7 cellular contexts compared by ENCODE assay signal in genomic region chr6:155334073-155334472, GRCh38. TPM values are rescaled to one million over a fixed set of nuclear protein-coding genes. Genes with fewer than 3 reads are reported as not detected.
DNase-seq lines count a peak whose midpoint lies in the region; ATAC-seq and TF ChIP-seq lines count a peak whose summit lies in the region.
"Not testable (repeated sequence)": the region's sequence is repeated elsewhere in the genome, so short reads cannot be mapped to it uniquely, and the experiment has no call there.

No MANE protein-coding gene starts in this region.

- peak overlapping the region; percentile 81 for H2BK5ac ChIP-seq in IMR-90 (ENCODE audit: low read depth, low read length, poor library complexity, severe bottlenecking)

- H3K18ac ChIP-seq in IMR-90 (ENCODE audit: low read depth, low read length): peak overlapping the region; percentile 4; the same call in 1 of the 2 replicates

- not testable (repeated sequence) for H3K56ac ChIP-seq in IMR-90 (ENCODE audit: extremely low read depth, insufficient read depth, low read length)

- H4K20me1 ChIP-seq in IMR-90 (ENCODE audit: insufficient read depth, low read length): not testable (repeated sequence)

- H3K4me3 ChIP-seq in Caco-2 (ENCODE audit: low read depth, low read length); IMR-90 (ENCODE audit: insufficient read depth, low read depth, low read length): not testable (repeated sequence)

- peak overlapping the region; percentile 59; the same call in 1 of the 2 replicates for H2AK5ac ChIP-seq in IMR-90 (ENCODE audit: low read depth, low read length)

- H3K23ac ChIP-seq in IMR-90 (ENCODE audit: low read depth, low read length): not testable (repeated sequence)

- not testable (repeated sequence) for H3K9me1 ChIP-seq in IMR-90 (ENCODE audit: insufficient read depth, low read length)

- H3K4me1 Mint-ChIP-seq in Caco-2 (ENCODE audit: low read depth, unreplicated experiment): peaks cover 39% of the 10 kb centered on the region
- peaks cover 42% of the 10 kb centered on the region for H3K4me1 Mint-ChIP-seq in activated CD4-positive, alpha-beta T cell treated with anti-CD3 and anti-CD28 coated beads, Interleukin-2, amount 10 ng/mL, durations not matched to agents 24 days and 14 days
- peaks cover 46% of the 10 kb centered on the region for H3K4me1 Mint-ChIP-seq in activated naive CD4-positive, alpha-beta T cell treated with anti-CD3 and anti-CD28 coated beads, Interleukin-2, amount 10 ng/mL, durations not matched to agents 7 days and 5 days
- H3K4me1 Mint-ChIP-seq in naive B cell: peaks cover 19 to 38% (median 33%) of the 10 kb centered on the region in 3 donors

- dilution Hi-C loops in IMR-90 (cut with HindIII; ENCODE audit: low sequenced_read_pairs, unreplicated experiment): not testable (repeated sequence)

- not testable (repeated sequence) for H3K9ac ChIP-seq in IMR-90 (ENCODE audit: low read depth, low read length)

- H3K14ac ChIP-seq in IMR-90 (replicated peaks; ENCODE audit: low read depth, low read length): peak overlapping the region; percentile 70; the same call in 1 of the 2 replicates

- H2BK15ac ChIP-seq in IMR-90 (ENCODE audit: low read depth, low read length): 0 out of 3 replicates have a peak overlapping the region, but pooled peaks have one; percentile 42

- peak overlapping the region; percentile 56; the same call in 1 of the 2 replicates for H2BK120ac ChIP-seq in IMR-90 (ENCODE audit: low read depth, low read length)

- H3K9me3 Mint-ChIP-seq in Caco-2 (ENCODE audit: unreplicated experiment): peaks cover 51% of the 10 kb centered on the region
- H3K9me3 Mint-ChIP-seq in activated CD4-positive, alpha-beta T cell treated with anti-CD3 and anti-CD28 coated beads, Interleukin-2, amount 10 ng/mL, durations not matched to agents 24 days and 14 days: peaks cover 35% of the 10 kb centered on the region
- peaks cover 25% of the 10 kb centered on the region for H3K9me3 Mint-ChIP-seq in activated naive CD4-positive, alpha-beta T cell treated with anti-CD3 and anti-CD28 coated beads, Interleukin-2, amount 10 ng/mL, durations not matched to agents 7 days and 5 days
- peaks cover 5 to 16% (median 8%) of the 10 kb centered on the region in 7 donors for H3K9me3 Mint-ChIP-seq in naive B cell

- not testable (repeated sequence) for H3K27me3 ChIP-seq in Caco-2 (replicated peaks; ENCODE audit: control insufficient read depth, insufficient read depth, low read length); IMR-90 (ENCODE audit: control insufficient read depth, insufficient read depth, low read length)

- TF ChIP-seq CTCF in Caco-2 (IDR thresholded peaks at IDR 0.05; ENCODE audit: insufficient read depth in 1 of 2, low read depth in 1 of 2, low read length in 1 of 2, severe bottlenecking in 1 of 2, unreplicated experiment in 1 of 2); IMR-90 (conservative IDR thresholded peaks at IDR 0.05; ENCODE audit: low read depth, low read length): not testable (repeated sequence)

- not testable (repeated sequence) for H3K27ac ChIP-seq in IMR-90 (ENCODE audit: insufficient read depth, low read length)

- H3K4ac ChIP-seq in IMR-90 (ENCODE audit: low read depth, low read length): peak overlapping the region; percentile 57; the same call in 1 of the 2 replicates

- H3K36me3 Mint-ChIP-seq in Caco-2 (ENCODE audit: insufficient read depth, unreplicated experiment): peaks cover 27% of the 10 kb centered on the region
- peaks cover 21% of the 10 kb centered on the region for H3K36me3 Mint-ChIP-seq in activated CD4-positive, alpha-beta T cell treated with anti-CD3 and anti-CD28 coated beads, Interleukin-2, amount 10 ng/mL, durations not matched to agents 24 days and 14 days (ENCODE audit: low read depth)
- peaks cover 25% of the 10 kb centered on the region for H3K36me3 Mint-ChIP-seq in activated naive CD4-positive, alpha-beta T cell treated with anti-CD3 and anti-CD28 coated beads, Interleukin-2, amount 10 ng/mL, durations not matched to agents 7 days and 5 days
- not testable (repeated sequence) for H3K36me3 Mint-ChIP-seq in naive B cell

- peak; percentile 21 for ATAC-seq in GM19035 (IDR thresholded peaks at IDR 0.05; ENCODE audit: unreplicated experiment)
- ATAC-seq in HG02610 (IDR thresholded peaks at IDR 0.05; ENCODE audit: unreplicated experiment): peak; percentile 10
- not testable (repeated sequence) for ATAC-seq in IMR-90 (ENCODE audit: low read depth); naive B cell (ENCODE audit: low read depth in 2 of 2)

- peaks cover 21% of the 10 kb centered on the region for H3K9me3 ChIP-seq in Caco-2
- not testable (repeated sequence) for H3K9me3 ChIP-seq in IMR-90 (ENCODE audit: control insufficient read depth, insufficient read depth, low read length)

- H3K27ac Mint-ChIP-seq in Caco-2 (ENCODE audit: unreplicated experiment) (peak overlapping the region; percentile 12), naive B cell (peak overlapping the region in 4 of 6 donors; percentile 69 to 89 (median 79))
- peak overlapping the region; percentile 72 for H3K27ac Mint-ChIP-seq in activated CD4-positive, alpha-beta T cell treated with anti-CD3 and anti-CD28 coated beads, Interleukin-2, amount 10 ng/mL, durations not matched to agents 24 days and 14 days
- H3K27ac Mint-ChIP-seq in activated naive CD4-positive, alpha-beta T cell treated with anti-CD3 and anti-CD28 coated beads, Interleukin-2, amount 10 ng/mL, durations not matched to agents 7 days and 5 days: peak overlapping the region; percentile 72

- H3K4me3 Mint-ChIP-seq in Caco-2 (ENCODE audit: unreplicated experiment); activated naive CD4-positive, alpha-beta T cell treated with anti-CD3 and anti-CD28 coated beads, Interleukin-2, amount 10 ng/mL, durations not matched to agents 7 days and 5 days: not testable (repeated sequence)
- H3K4me3 Mint-ChIP-seq in activated CD4-positive, alpha-beta T cell treated with anti-CD3 and anti-CD28 coated beads, Interleukin-2, amount 10 ng/mL, durations not matched to agents 24 days and 14 days: peak overlapping the region; percentile 61
- H3K4me3 Mint-ChIP-seq in naive B cell: peak overlapping the region in 4 of 8 donors; percentile 40 to 77 (median 72)

- not testable (repeated sequence) for TF ChIP-seq POLR2A in IMR-90 (IDR thresholded peaks at IDR 0.05; ENCODE audit: low read depth, low read length)

- BruUV-seq in Caco-2 (replicated peaks; lab: Mats Ljungman, UMichigan); IMR-90 (replicated peaks; lab: Mats Ljungman, UMichigan): not testable (repeated sequence)

- not testable (repeated sequence) for H3K27me3 Mint-ChIP-seq in Caco-2 (ENCODE audit: insufficient read depth, unreplicated experiment); activated CD4-positive, alpha-beta T cell treated with anti-CD3 and anti-CD28 coated beads, Interleukin-2, amount 10 ng/mL, durations not matched to agents 24 days and 14 days; activated naive CD4-positive, alpha-beta T cell treated with anti-CD3 and anti-CD28 coated beads, Interleukin-2, amount 10 ng/mL, durations not matched to agents 7 days and 5 days; naive B cell

- TF ChIP-seq RAD21 in IMR-90 (IDR thresholded peaks at IDR 0.05; ENCODE audit: low read length): not testable (repeated sequence)

- not testable (repeated sequence) for H4K91ac ChIP-seq in IMR-90 (ENCODE audit: insufficient read depth, low read depth, low read length)

- peak overlapping the region in 1 of 2 experiments; percentile 56; a peak in 1 of 4 replicates for H4K8ac ChIP-seq in IMR-90 (ENCODE audit: low read depth in 2 of 2, low read length in 2 of 2)

- in situ Hi-C loops in IMR-90 (cut with MboI; ENCODE audit: low sequenced_read_pairs): loop anchor here (25.0 kb wide), 5 partner anchors 428 to 1853 kb away; no protein-coding TSS in a partner anchor

- H4K5ac ChIP-seq in IMR-90 (ENCODE audit: low read depth, low read length): not testable (repeated sequence)

- DNase-seq in Caco-2; IMR-90; activated CD4-positive, alpha-beta T cell treated with anti-CD3 and anti-CD28 coated beads, Interleukin-2, amount 10 ng/mL, durations not matched to agents 24 days and 14 days; activated naive CD4-positive, alpha-beta T cell treated with anti-CD3 and anti-CD28 coated beads, Interleukin-2, amount 10 ng/mL, durations not matched to agents 7 days and 5 days; naive B cell: not testable (repeated sequence)

- H2AFZ ChIP-seq in IMR-90 (replicated peaks; ENCODE audit: low read length, poor library complexity): not testable (repeated sequence)

- no CpG with 5 or more reads among the region's 7 CpGs for WGBS in IMR-90 (ENCODE audit: extremely low coverage in 2 of 2, insufficient read length in 1 of 2), 2 experiments

- H3K79me1 ChIP-seq in IMR-90 (ENCODE audit: low read depth in 1 of 2, low read length in 2 of 2): not testable (repeated sequence)

- POLR2A ChIA-PET in Caco-2 (lab: Charles Lee); IMR-90 (lab: Charles Lee; ENCODE audit: unreplicated experiment): not testable (repeated sequence)

- H3K36me3 ChIP-seq in Caco-2 (ENCODE audit: control insufficient read depth, insufficient read depth, low read length); IMR-90 (ENCODE audit: control insufficient read depth, insufficient read depth, low read length): not testable (repeated sequence)

- H2BK20ac ChIP-seq in IMR-90 (ENCODE audit: low read depth, low read length): not testable (repeated sequence)

- not testable (repeated sequence) for H2AK9ac ChIP-seq in IMR-90 (replicated peaks; ENCODE audit: low read depth, low read length, poor library complexity)

- not testable (repeated sequence) for H3K4me2 ChIP-seq in IMR-90 (ENCODE audit: low read depth, low read length)

- peaks cover 22% of the 10 kb centered on the region for H3K4me1 ChIP-seq in Caco-2
- not testable (repeated sequence) for H3K4me1 ChIP-seq in IMR-90 (ENCODE audit: control insufficient read depth, insufficient read depth, low read length)

- intact Hi-C loops in Caco-2 (cut with micrococcal nuclease; ENCODE audit: unreplicated experiment); IMR-90 (cut with micrococcal nuclease); activated CD4-positive, alpha-beta T cell treated with anti-CD3 and anti-CD28 coated beads, Interleukin-2, amount 10 ng/mL, durations not matched to agents 24 days and 14 days (cut with micrococcal nuclease): not testable (repeated sequence)

- CTCF ChIA-PET in Caco-2 (lab: Charles Lee): not testable (repeated sequence)
- CTCF ChIA-PET in IMR-90 (lab: Yijun Ruan, JAX): interaction anchor here (1.0 to 1.2 kb wide), 2 partner anchors 161 to 162 kb away, joined by 3 to 7 read pairs; no protein-coding TSS in a partner anchor
- CTCF ChIA-PET in activated naive CD4-positive, alpha-beta T cell treated with anti-CD3 and anti-CD28 coated beads, Interleukin-2, amount 10 ng/mL, durations not matched to agents 7 days and 5 days (lab: Charles Lee): interaction anchor here (1.4 kb wide), 2 partner anchors 18 to 195 kb away, joined by 4 read pairs; no protein-coding TSS in a partner anchor

RNA-seq across cellular contexts. Expression of gene TFB1M, which starts 19.8 kb away (rescaled TPM):
- 35.7 and 38.4 TPM in 2 replicates for total RNA-seq in Caco-2 (2022)
- 22.4 and 28.1 TPM in 2 replicates for total RNA-seq in IMR-90 (2012; rRNA removed)
- polyA plus RNA-seq in IMR-90 (2012; rRNA removed): 17.5 and 18.1 TPM in 2 replicates
- 6.0 and 9.4 TPM in 2 replicates for polyA plus RNA-seq in IMR-90 (2012; cell fraction: cytosol; rRNA removed)
- 5.7 and 34.9 TPM in 2 replicates for polyA plus RNA-seq in IMR-90 (2012; cell fraction: nucleus; rRNA removed; ENCODE audit: low replicate concordance)
- 36.8 and 41.4 TPM in 2 replicates for total RNA-seq in activated CD4-positive, alpha-beta T cell treated with anti-CD3 and anti-CD28 coated beads, Interleukin-2, amount 10 ng/mL, durations not matched to agents 24 days and 14 days
- polyA plus RNA-seq in naive B cell (ENCODE audit: low read depth in 6 of 6): 10 to 100 TPM in 5 of 6 donors, 1 to 10 TPM in 1; 8.6 to 20.0 (median 14.9) TPM

Comparison
In these comparisons a context has a peak if more than half of its experiments do, and no peak if none do; other contexts are left out.
1. H3K27ac Mint-ChIP-seq: peak in every context shown above with its lines; median percentile 79 in naive B cell; 72 in activated CD4-positive, alpha-beta T cell treated with anti-CD3 and anti-CD28 coated beads, Interleukin-2, amount 10 ng/mL, durations not matched to agents 24 days and 14 days; 72 in activated naive CD4-positive, alpha-beta T cell treated with anti-CD3 and anti-CD28 coated beads, Interleukin-2, amount 10 ng/mL, durations not matched to agents 7 days and 5 days; 12 in Caco-2.